ENCODE assay signal across 11 cellular contexts in genomic region chr20:25676164-25676809, GRCh38. TPM values are rescaled to one million over a fixed set of nuclear protein-coding genes. Genes with fewer than 3 reads are reported as not detected.
DNase-seq lines count a peak whose midpoint lies in the region; ATAC-seq and TF ChIP-seq lines count a peak whose summit lies in the region.
"Had no signal": no experiment of that assay in that cellular context is flagged by ENCODE, and none has a peak within 500 bp of the region (broad histone marks: within the 10 kb centered on the region; RNA-seq: fewer than 3 reads in every experiment).

No MANE protein-coding gene starts in this region.

- H3K4me3 ChIP-seq in adrenal gland, result no peak overlapping the region
- H3K4me3 ChIP-seq in PC-9, result no peak overlapping the region
- H3K4me3 ChIP-seq in endodermal cell (ENCODE audit: low read length), result no peak overlapping the region

- H3K4me1 ChIP-seq in adrenal gland (replicated peaks in 1 of 2) (no peaks in the 10 kb centered on the region), PC-9 (replicated peaks; ENCODE audit: insufficient read depth) (no peaks in the 10 kb centered on the region), endodermal cell (ENCODE audit: control insufficient read depth, insufficient read depth, low read length) (no peaks in the 10 kb centered on the region)

- H3K9me2 ChIP-seq in PC-9 (ENCODE audit: insufficient read depth), result no peaks in the 10 kb centered on the region; the same call in 1 of the 2 replicates

- no peaks in the 10 kb centered on the region for H3K4me1 Mint-ChIP-seq in endodermal cell

- ATAC-seq in HG02870 (IDR thresholded peaks at IDR 0.05; ENCODE audit: unreplicated experiment), result peak; percentile 76
- peak; percentile 19 for ATAC-seq in left lobe of liver

- peaks cover 0 to 42% of the 10 kb centered on the region in 2 donors for H3K36me3 ChIP-seq in adrenal gland (replicated peaks in 1 of 2)
- peaks cover 30% of the 10 kb centered on the region for H3K36me3 ChIP-seq in PC-9 (ENCODE audit: low read depth)
- H3K36me3 ChIP-seq in endodermal cell (ENCODE audit: control insufficient read depth, insufficient read depth, low read length), result peaks cover 71% of the 10 kb centered on the region

- H3K79me2 ChIP-seq in PC-9 (ENCODE audit: low read depth), result no peaks in the 10 kb centered on the region

- no peak overlapping the region for H3K4me2 ChIP-seq in PC-9

- no peaks in the 10 kb centered on the region for H3F3A ChIP-seq in PC-9 (ENCODE audit: insufficient read depth, low read depth)

- no peak overlapping the region for H3K4me3 Mint-ChIP-seq in endodermal cell

- POLR2A ChIA-PET in PC-9 (lab: Charles Lee; ENCODE audit: unreplicated experiment), result no interaction called here

- BruUV-seq in PC-9 (replicated peaks; lab: Mats Ljungman, UMichigan), result no TSS peak

- H3K9me3 Mint-ChIP-seq in endodermal cell, result no peaks in the 10 kb centered on the region

- DNase-seq in GM04503 (ENCODE audit: low read depth) (peak; percentile 33), adrenal gland (peak in 6 of 7 donors; percentile 53 to 75 (median 67)), left lobe of liver (ENCODE audit: low spot score) (no peak), posterior cingulate gyrus (no peak), NCI-H2081 (lab: John Stamatoyannopoulos, UW) (no peak), PC-9 (no peak), endodermal cell (no peak)
- DNase-seq: midbrain, NCI-H1105 treated with DMSO at 0.1 percent for 48 hours, small intestine had no signal

- WGBS in adrenal gland, 4 donors, result 80 to 91% (median 81%) methylated on average over 10 of the region's 10 CpGs
- 93 to 94% methylated on average over 8 to 10 of the region's 10 CpGs for WGBS in endodermal cell (ENCODE audit: insufficient coverage in 1 of 2, insufficient read length in 1 of 2), 2 experiments

- CTCF ChIA-PET in PC-9 (lab: Charles Lee), result no interaction called here

- no peak overlapping the region for H3K9ac ChIP-seq in endodermal cell (ENCODE audit: extremely low read depth, low read length, poor library complexity, severe bottlenecking)

- H4K20me1 ChIP-seq in PC-9 (ENCODE audit: insufficient read depth), result no peaks in the 10 kb centered on the region

- no peak overlapping the region for H3K27ac Mint-ChIP-seq in endodermal cell

- H3K9me3 ChIP-seq in adrenal gland (replicated peaks in 1 of 3) (no peaks in the 10 kb centered on the region), PC-9 (ENCODE audit: insufficient read depth, low read depth) (no peaks in the 10 kb centered on the region), endodermal cell (ENCODE audit: control insufficient read depth, low read length) (no peaks in the 10 kb centered on the region)

- H3K27me3 ChIP-seq in adrenal gland (no peaks in the 10 kb centered on the region), PC-9 (ENCODE audit: insufficient read depth, low read depth) (no peaks in the 10 kb centered on the region), endodermal cell (ENCODE audit: control insufficient read depth, insufficient read depth, low read length, poor library complexity, severe bottlenecking) (no peaks in the 10 kb centered on the region)

- TF ChIP-seq CTCF in adrenal gland (IDR thresholded peaks at IDR 0.05) (no peak), PC-9 (conservative IDR thresholded peaks at IDR 0.05) (no peak), endodermal cell (conservative IDR thresholded peaks at IDR 0.05) (no peak)

- intact Hi-C loops in adrenal gland (cut with DNase I) (no loop called here), posterior cingulate gyrus (cut with DNase I) (no loop called here), PC-9 (cut with micrococcal nuclease; ENCODE audit: unreplicated experiment) (no loop called here)

- no peak overlapping the region for H3K27ac ChIP-seq in adrenal gland
- H3K27ac ChIP-seq in PC-9, result no peak overlapping the region
- H3K27ac ChIP-seq in endodermal cell (ENCODE audit: low read depth, low read length), result no peak overlapping the region

- no peak for TF ChIP-seq POLR2A in adrenal gland (IDR thresholded peaks at IDR 0.05)

- no peaks in the 10 kb centered on the region for H3K27me3 Mint-ChIP-seq in endodermal cell (ENCODE audit: insufficient read depth)

- H2AFZ ChIP-seq in PC-9, result no peak overlapping the region

- H3K36me3 Mint-ChIP-seq in endodermal cell (ENCODE audit: low read depth), result peaks cover 65% of the 10 kb centered on the region

RNA-seq across cellular contexts. Expression of gene ZNF337, which starts 20.4 kb away (rescaled TPM):
- total RNA-seq in adrenal gland (10 to 100 TPM in 4 of 8 donors, 1 to 10 TPM in 4; 7.1 to 18.7 (median 10.0) TPM), left lobe of liver (3.6 TPM), PC-9 (2021) (12.8 and 14.6 TPM in 2 replicates), endodermal cell (10 to 100 TPM; 14.2 to 14.5 TPM)
- polyA plus RNA-seq in adrenal gland, result 10 to 100 TPM; 11.6 to 29.4 (median 22.2) TPM
- polyA plus RNA-seq in endodermal cell (2013, experiment 1 of 2), result 14.3 TPM
- polyA plus RNA-seq in endodermal cell (2013, experiment 2 of 2), result 13.1 TPM

RNA-seq across cellular contexts. Expression of gene NANP, which starts 52.5 kb away (rescaled TPM):
- total RNA-seq in adrenal gland (10 to 100 TPM in 2 of 8 donors, 1 to 10 TPM in 6; 5.5 to 13.6 (median 7.6) TPM), left lobe of liver (1.4 TPM), PC-9 (2021) (5.6 and 7.5 TPM in 2 replicates), endodermal cell (10 to 100 TPM in 1 of 2 donors, 1 to 10 TPM in 1; 6.5 to 10.4 TPM)
- 10 to 100 TPM in 1 of 3 donors, 1 to 10 TPM in 2; 1.8 to 12.2 (median 2.2) TPM for polyA plus RNA-seq in adrenal gland
- polyA plus RNA-seq in endodermal cell (2013, experiment 1 of 2), result 5.9 TPM
- polyA plus RNA-seq in endodermal cell (2013, experiment 2 of 2), result 4.6 TPM

Comparison
In these comparisons a context has a peak if more than half of its experiments do, and no peak if none do; other contexts are left out.
1. DNase-seq: peak in GM04503 (single experiment) and adrenal gland (6 of 7); none in left lobe of liver (single experiment), posterior cingulate gyrus (0 of 10), NCI-H2081 (0 of 2), PC-9 (0 of 2) and endodermal cell (single experiment).